39 cellular contexts compared by ENCODE assay signal in the genomic region with DNA sequence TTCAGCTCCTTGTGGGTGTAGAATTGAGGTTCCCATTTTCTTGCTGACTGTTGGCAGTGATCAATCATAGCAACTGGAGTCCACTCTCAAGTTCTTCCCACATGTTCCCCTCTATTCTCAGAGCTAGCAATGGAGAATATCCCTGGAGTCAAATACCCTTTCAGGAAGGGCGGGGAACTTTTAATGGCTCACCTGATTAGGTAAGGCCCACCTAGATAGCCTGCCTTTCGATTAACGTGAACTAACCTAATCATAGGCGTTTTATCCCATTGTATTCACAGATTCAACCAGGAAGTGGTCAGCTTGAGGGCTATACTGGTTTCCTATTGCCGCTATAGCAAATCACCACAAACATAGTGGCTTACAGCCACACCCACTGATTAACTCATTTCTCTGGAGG. TPM values are rescaled to one million over a fixed set of nuclear protein-coding genes. Genes with fewer than 3 reads are reported as not detected.
"Had no signal": no experiment of that assay in that cellular context is flagged by ENCODE, and none has a peak within 500 bp of the region (broad histone marks: within the 10 kb centered on the region; RNA-seq: fewer than 3 reads in every experiment).

No MANE protein-coding gene starts in this region.

- H3K4me3 ChIP-seq: adrenal gland, body of pancreas, breast epithelium, colonic mucosa had no signal

- H3K27me3 ChIP-seq: adrenal gland, body of pancreas, colonic mucosa had no signal

- H3K9me3 ChIP-seq: adrenal gland, body of pancreas, colonic mucosa had no signal

- DNase-seq: activated CD4-positive, alpha-beta memory T cell treated with anti-CD3 and anti-CD28 coated beads for 36 hours; activated CD4-positive, alpha-beta T cell treated with anti-CD3 and anti-CD28 coated beads for 1 hour; activated CD4-positive, alpha-beta T cell treated with anti-CD3 and anti-CD28 coated beads for 36 hours; activated CD4-positive, alpha-beta T cell treated with anti-CD3 and anti-CD28 coated beads, Interleukin-2, amount 10 ng/mL, durations not matched to agents 24 days and 14 days; activated CD4-positive, alpha-beta T cell treated with anti-CD3 and anti-CD28 coated beads, Interleukin-2, amount 50 U/mL, for 1 hour; activated CD4-positive, alpha-beta T cell treated with anti-CD3 and anti-CD28 coated beads, Interleukin-2, amount 50 U/mL, for 4 hours; activated CD4-positive, CD25-positive, alpha-beta regulatory T cell; activated CD8-positive, alpha-beta memory T cell treated with anti-CD3 and anti-CD28 coated beads, Interleukin-2, amount 50 U/mL, for 4 hours; activated CD8-positive, alpha-beta T cell treated with anti-CD3 and anti-CD28 coated beads for 36 hours; activated effector memory CD4-positive, alpha-beta T cell treated with anti-CD3 and anti-CD28 coated beads, Interleukin-2, amount 50 U/mL, for 16 hours; activated gamma-delta T cell treated with Interleukin-2 at 50 U/mL for 16 hours; activated naive CD4-positive, alpha-beta T cell; activated naive CD4-positive, alpha-beta T cell treated with anti-CD3 and anti-CD28 coated beads for 36 hours; activated naive CD4-positive, alpha-beta T cell treated with anti-CD3 and anti-CD28 coated beads, Interleukin-2, amount 50 U/mL, for 16 hours; activated naive CD8-positive, alpha-beta T cell treated with anti-CD3 and anti-CD28 coated beads for 36 hours; activated T-cell treated with anti-CD3 and anti-CD28 coated beads for 4 hours; activated T-cell treated with anti-CD3 and anti-CD28 coated beads, Interleukin-2, amount 50 U/mL, for 1 hour; activated T-cell treated with anti-CD3 and anti-CD28 coated beads, Interleukin-2, amount 50 U/mL, for 4 hours; activated T-cell treated with anti-CD3 and anti-CD28 coated beads, Interleukin-2, amount 50 U/mL, for 72 hours; adrenal gland; amniotic stem cell; aorta; body of pancreas; brain microvascular endothelial cell; cerebellar nuclear complex; colonic mucosa; T-helper 1 cell; T-helper 2 cell; T-helper 9 cell; WERI-Rb-1 had no signal

- H3K4me1 ChIP-seq: adrenal gland, body of pancreas, breast epithelium, colonic mucosa had no signal

- ATAC-seq: activated CD4-positive, alpha-beta T cell treated with anti-CD3 and anti-CD28 coated beads for 36 hours; activated CD4-positive, CD25-positive, alpha-beta regulatory T cell treated with anti-CD3 and anti-CD28 coated beads, Interleukin-2, amount 50 U/mL, for 24 hours; activated CD8-positive, alpha-beta T cell treated with anti-CD3 and anti-CD28 coated beads for 36 hours; activated naive CD4-positive, alpha-beta T cell treated with anti-CD3 and anti-CD28 coated beads, Interleukin-2, amount 50 U/mL, for 72 hours; activated T-cell treated with anti-CD3 and anti-CD28 coated beads, Interleukin-2, amount 50 U/mL, for 4 hours; activated T-cell treated with anti-CD3 and anti-CD28 coated beads, Interleukin-2, amount 50 U/mL, for 72 hours; activated T-helper 17 cell treated with anti-CD3 and anti-CD28 coated beads, Interleukin-2, amount 50 U/mL, for 72 hours; body of pancreas; WTC11 had no signal

- H3K27ac ChIP-seq: adrenal gland, body of pancreas, brain microvascular endothelial cell, breast epithelium, colonic mucosa, WERI-Rb-1 had no signal

- H3K36me3 ChIP-seq: adrenal gland, brain microvascular endothelial cell, breast epithelium, colonic mucosa, WERI-Rb-1 had no signal

RNA-seq across cellular contexts. Expression of gene LRRC55, which starts 7.1 kb away (rescaled TPM):
- total RNA-seq: activated CD4-positive, alpha-beta memory T cell treated with anti-CD3 and anti-CD28 coated beads for 36 hours; activated CD4-positive, alpha-beta T cell treated with anti-CD3 and anti-CD28 coated beads for 36 hours; activated CD4-positive, alpha-beta T cell treated with anti-CD3 and anti-CD28 coated beads, Interleukin-2, amount 10 ng/mL, durations not matched to agents 24 days and 14 days; activated CD8-positive, alpha-beta memory T cell treated with anti-CD3 and anti-CD28 coated beads for 36 hours; activated CD8-positive, alpha-beta T cell treated with anti-CD3 and anti-CD28 coated beads for 36 hours; activated naive CD4-positive, alpha-beta T cell treated with anti-CD3 and anti-CD28 coated beads for 36 hours; activated naive CD4-positive, alpha-beta T cell treated with anti-CD3 and anti-CD28 coated beads, Interleukin-2, amount 50 U/mL, for 72 hours; activated naive CD8-positive, alpha-beta T cell treated with anti-CD3 and anti-CD28 coated beads for 36 hours; activated T-cell treated with anti-CD3 and anti-CD28 coated beads, Interleukin-2, amount 50 U/mL, for 4 hours; activated T-cell treated with anti-CD3 and anti-CD28 coated beads, Interleukin-2, amount 50 U/mL, for 72 hours; activated T-helper 1 cell treated with anti-CD3 and anti-CD28 coated beads, Interleukin-12 subunit alpha, Interleukin-12 subunit beta, Interleukin-2, Interleukin-4 antibody, amounts not matched to agents 30 ng/mL and 10 ng/mL and 1 ng/mL, durations not matched to agents 14 hours and 24 hours and 36 hours; activated T-helper 17 cell treated with anti-CD3 and anti-CD28 coated beads, Interleukin-2, amount 50 U/mL, for 72 hours; astrocyte; body of pancreas; breast epithelium; chondrocyte had no signal
